8 cellular contexts compared by ENCODE assay signal in genomic region chr11:75399344-75400109, GRCh38. TPM values are rescaled to one million over a fixed set of nuclear protein-coding genes. Genes with fewer than 3 reads are reported as not detected.
DNase-seq lines count a peak whose midpoint lies in the region; ATAC-seq and TF ChIP-seq lines count a peak whose summit lies in the region.

Gene RPS3 (plus strand): TSS chr11:75399518. CDS start chr11:75399548, 30 bp downstream.

- peaks cover 46% of the 10 kb centered on the region for H4K20me1 ChIP-seq in DND-41 (ENCODE audit: insufficient read depth, low read length)
- H4K20me1 ChIP-seq in KMS-11 (ENCODE audit: insufficient read depth), result peaks cover 43% of the 10 kb centered on the region
- H4K20me1 ChIP-seq in fibroblast of lung (ENCODE audit: control insufficient read depth, extremely low read depth, insufficient read depth, low read length), result no peaks in the 10 kb centered on the region

- ATAC-seq in DND-41 (ENCODE audit: insufficient read depth, low read depth), result peak; percentile 93
- ATAC-seq in GM21723 (IDR thresholded peaks at IDR 0.05; ENCODE audit: unreplicated experiment), result peak; percentile 93
- peak; percentile 91 to 92 for ATAC-seq in naive thymus-derived CD8-positive, alpha-beta T cell

- H3K4me1 Mint-ChIP-seq in naive thymus-derived CD8-positive, alpha-beta T cell, result peaks cover 38 to 55% (median 47%) of the 10 kb centered on the region in 4 donors

- POLR2A ChIA-PET in naive thymus-derived CD8-positive, alpha-beta T cell (lab: Charles Lee), result interaction anchor here (0.9 to 2.6 kb wide), 15 partner anchors 8 to 184 kb away, joined by 3 to 20 read pairs (median 4); partner anchors contain the start of genes ARRB1, GDPD5 and SERPINH1

- H3K9me3 ChIP-seq in DND-41 (ENCODE audit: insufficient read depth, low read length, severe bottlenecking), result no peaks in the 10 kb centered on the region
- no peaks in the 10 kb centered on the region for H3K9me3 ChIP-seq in fibroblast of lung (ENCODE audit: control insufficient read depth, insufficient read depth, low read depth, low read length)

- peaks cover 46% of the 10 kb centered on the region for H3K4me1 ChIP-seq in DND-41 (ENCODE audit: insufficient read depth, low read length)
- H3K4me1 ChIP-seq in KMS-11 (ENCODE audit: low read depth, poor library complexity, severe bottlenecking), result peaks cover 35% of the 10 kb centered on the region
- peaks cover 15% of the 10 kb centered on the region for H3K4me1 ChIP-seq in fibroblast of lung (ENCODE audit: control insufficient read depth, extremely low read depth, insufficient read depth, low read length)

- H3K9me3 Mint-ChIP-seq in naive thymus-derived CD8-positive, alpha-beta T cell, result no peaks in the 10 kb centered on the region

- peak within 1 kb of the TSS; percentile 90 for H2AFZ ChIP-seq in DND-41 (ENCODE audit: low read depth, low read length)
- H2AFZ ChIP-seq in KMS-11 (ENCODE audit: low read depth), result peak within 1 kb of the TSS; percentile 50
- H2AFZ ChIP-seq in fibroblast of lung (ENCODE audit: low read length), result no peak within 1 kb of the TSS

- peak; percentile 92 for DNase-seq in DND-41
- peak; percentile 95 for DNase-seq in RKO (ENCODE audit: low spot score)
- peak; percentile 78 for DNase-seq in activated T-helper 1 cell treated with Interleukin-2 at 50 U/mL for 16 hours (ENCODE audit: low read depth)
- peak; percentile 90 to 92 for DNase-seq in fibroblast of lung (ENCODE audit: low read depth in 2 of 2)
- DNase-seq in naive thymus-derived CD8-positive, alpha-beta T cell, result peak; percentile 77 to 95 (median 88)
- peak; percentile 78 to 93 (median 82) for DNase-seq in stimulated activated naive CD4-positive, alpha-beta T cell (lab: John Stamatoyannopoulos, UW)

- peaks cover 4 to 49% (median 19%) of the 10 kb centered on the region in 3 donors for H3K36me3 Mint-ChIP-seq in naive thymus-derived CD8-positive, alpha-beta T cell

- H3K36me3 ChIP-seq in DND-41 (ENCODE audit: insufficient read depth, low read length) (peaks cover 51% of the 10 kb centered on the region), KMS-11 (ENCODE audit: insufficient read depth) (peaks cover 36% of the 10 kb centered on the region; the same call in 1 of the 2 replicates), fibroblast of lung (ENCODE audit: control insufficient read depth, insufficient read depth, low read length) (peaks cover 18% of the 10 kb centered on the region)

- H3K9ac ChIP-seq in DND-41 (ENCODE audit: low read depth, low read length) (peak within 1 kb of the TSS; percentile 82), KMS-11 (peak within 1 kb of the TSS; percentile 99), fibroblast of lung (ENCODE audit: insufficient read depth, low read length) (peak within 1 kb of the TSS; percentile 87)

- H3K79me2 ChIP-seq in DND-41 (ENCODE audit: insufficient read depth, low read length) (peaks cover 52% of the 10 kb centered on the region), KMS-11 (ENCODE audit: insufficient read depth, low read depth) (peaks cover 52% of the 10 kb centered on the region), fibroblast of lung (ENCODE audit: control insufficient read depth, insufficient read depth, low read length) (peaks cover 52% of the 10 kb centered on the region)

- H3K27ac ChIP-seq in DND-41 (ENCODE audit: low read length) (peak within 1 kb of the TSS; percentile 88), KMS-11 (peak within 1 kb of the TSS; percentile 97), fibroblast of lung (ENCODE audit: insufficient read depth, low read length) (peak within 1 kb of the TSS; percentile 87)

- H3K4me3 Mint-ChIP-seq in naive thymus-derived CD8-positive, alpha-beta T cell, result peak within 1 kb of the TSS; percentile 91 to 99 (median 96)

- H3K27me3 Mint-ChIP-seq in naive thymus-derived CD8-positive, alpha-beta T cell, result no peaks in the 10 kb centered on the region

- H3K4me3 ChIP-seq in DND-41 (ENCODE audit: low read depth in 1 of 2, low read length in 2 of 2), result peak within 1 kb of the TSS; percentile 60 to 79
- no peak within 1 kb of the TSS for H3K4me3 ChIP-seq in KMS-11 (IDR thresholded peaks at IDR 0.05; ENCODE audit: insufficient read depth, low read depth, low read length)
- H3K4me3 ChIP-seq in fibroblast of lung (replicated peaks in 1 of 4; ENCODE audit: control extremely low read depth in 1 of 4, insufficient read depth in 1 of 4, low read depth in 3 of 4, low read length in 4 of 4), result peak within 1 kb of the TSS; percentile 83 to 96 (median 96)

- H3K27me3 ChIP-seq in DND-41 (ENCODE audit: insufficient read depth, low read length, poor library complexity) (no peaks in the 10 kb centered on the region), KMS-11 (ENCODE audit: insufficient read depth, low read depth) (no peaks in the 10 kb centered on the region), fibroblast of lung (ENCODE audit: control insufficient read depth, insufficient read depth, low read length) (no peaks in the 10 kb centered on the region)

- H3K4me2 ChIP-seq in DND-41 (ENCODE audit: insufficient read depth, low read length) (peak within 1 kb of the TSS; percentile 77), KMS-11 (peak within 1 kb of the TSS; percentile 91), fibroblast of lung (ENCODE audit: extremely low read depth, insufficient read depth, low read length) (peak within 1 kb of the TSS; percentile 81)

- TF ChIP-seq CTCF in DND-41 (IDR thresholded peaks at IDR 0.05; ENCODE audit: borderline replicate concordance, extremely low read depth, low read length, poor library complexity, severe bottlenecking) (peak; percentile 34), KMS-11 (conservative IDR thresholded peaks at IDR 0.05; ENCODE audit: low read depth, low read length) (no peak), fibroblast of lung (conservative IDR thresholded peaks at IDR 0.05 in 1 of 2, IDR thresholded peaks at IDR 0.05 in 1 of 2; ENCODE audit: low read depth in 1 of 2, low read length in 2 of 2) (no peak)

- H3K27ac Mint-ChIP-seq in naive thymus-derived CD8-positive, alpha-beta T cell, result peak within 1 kb of the TSS; percentile 94 to 99 (median 96)

RNA-seq across cellular contexts. Expression of gene RPS3, which starts in this region (rescaled TPM):
- total RNA-seq in fibroblast of lung, result 1,593 and 2,352 TPM in 2 replicates
- polyA plus RNA-seq in fibroblast of lung, result 3,359 and 3,446 TPM in 2 replicates
- polyA plus RNA-seq in fibroblast of lung (2012), result 2,516 and 2,861 TPM in 2 replicates
- 1,972 and 3,395 TPM in 2 replicates for polyA minus RNA-seq in fibroblast of lung (ENCODE audit: low replicate concordance)
- 1,000 to 10,000 TPM; 5,159 to 5,268 TPM for total RNA-seq in naive thymus-derived CD8-positive, alpha-beta T cell
- 1,000 to 10,000 TPM; 6,922 to 7,216 (median 7,023) TPM for polyA plus RNA-seq in naive thymus-derived CD8-positive, alpha-beta T cell
